Comparison of ENCODE assay signal across 9 cellular contexts in genomic region chr3:30643763-30644462, GRCh38. TPM values are rescaled to one million over a fixed set of nuclear protein-coding genes. Genes with fewer than 3 reads are reported as not detected.
DNase-seq lines count a peak whose midpoint lies in the region; ATAC-seq and TF ChIP-seq lines count a peak whose summit lies in the region.
"Had no signal": no experiment of that assay in that cellular context is flagged by ENCODE, and none has a peak within 500 bp of the region (broad histone marks: within the 10 kb centered on the region; RNA-seq: fewer than 3 reads in every experiment).

No MANE protein-coding gene starts in this region.

- H3F3A ChIP-seq in neural progenitor cell (ENCODE audit: low read depth) = no peaks in the 10 kb centered on the region

- H3K4me3 ChIP-seq in mucosa of descending colon = no peak overlapping the region
- H3K4me3 ChIP-seq in transverse colon = no peak overlapping the region
- no peak overlapping the region for H3K4me3 ChIP-seq in neural progenitor cell
- H3K4me3 ChIP-seq in MG63 = no peak overlapping the region

- DNase-seq in NOMO-1 treated with DMSO at 0.1 percent for 48 hours (lab: John Stamatoyannopoulos, UW; ENCODE audit: unreplicated experiment) = peak; percentile 22
- DNase-seq in NOMO-1 (lab: John Stamatoyannopoulos, UW; ENCODE audit: unreplicated experiment in 2 of 2) = no peak
- peak; percentile 29 to 77 (median 46) for DNase-seq in mucosa of descending colon
- peak; percentile 59 for DNase-seq in transverse colon
- no peak for DNase-seq in neural progenitor cell (ENCODE audit: low spot score)
- DNase-seq in MG63 = no peak
- DNase-seq: NCI-H2171 had no signal

- no peak for TF ChIP-seq EP300 in transverse colon (IDR thresholded peaks at IDR 0.05; ENCODE audit: low read depth)

- H3K27ac Mint-ChIP-seq in activated naive CD4-positive, alpha-beta T cell treated with anti-CD3 and anti-CD28 coated beads, Interleukin-2, amount 50 U/mL, for 24 hours = peak overlapping the region; percentile 97
- H3K27ac Mint-ChIP-seq in neural progenitor cell = no peak overlapping the region

- H3K4me3 Mint-ChIP-seq in activated naive CD4-positive, alpha-beta T cell treated with anti-CD3 and anti-CD28 coated beads, Interleukin-2, amount 50 U/mL, for 24 hours = peak overlapping the region; percentile 62
- H3K4me3 Mint-ChIP-seq in neural progenitor cell = no peak overlapping the region

- no peaks in the 10 kb centered on the region for H3K36me3 ChIP-seq in mucosa of descending colon (ENCODE audit: low read depth)
- peaks cover 0 to 18% (median 5%) of the 10 kb centered on the region in 4 donors for H3K36me3 ChIP-seq in transverse colon
- no peaks in the 10 kb centered on the region for H3K36me3 ChIP-seq in neural progenitor cell
- H3K36me3 ChIP-seq in MG63 = peaks cover 5% of the 10 kb centered on the region

- TF ChIP-seq POLR2A in transverse colon (IDR thresholded peaks at IDR 0.05) = no peak

- peaks cover 89% of the 10 kb centered on the region for H3K4me1 Mint-ChIP-seq in activated naive CD4-positive, alpha-beta T cell treated with anti-CD3 and anti-CD28 coated beads, Interleukin-2, amount 50 U/mL, for 24 hours
- peaks cover 5% of the 10 kb centered on the region for H3K4me1 Mint-ChIP-seq in neural progenitor cell

- H4K20me1 ChIP-seq in neural progenitor cell (ENCODE audit: low read depth) = no peaks in the 10 kb centered on the region

- peaks cover 5% of the 10 kb centered on the region for H3K79me2 ChIP-seq in neural progenitor cell (ENCODE audit: low read depth)

- no peaks in the 10 kb centered on the region for H3K27me3 Mint-ChIP-seq in activated naive CD4-positive, alpha-beta T cell treated with anti-CD3 and anti-CD28 coated beads, Interleukin-2, amount 50 U/mL, for 24 hours
- H3K27me3 Mint-ChIP-seq in neural progenitor cell (ENCODE audit: insufficient read depth, low read depth) = peaks cover 2% of the 10 kb centered on the region

- H2AFZ ChIP-seq in neural progenitor cell (replicated peaks) = no peak overlapping the region

- ATAC-seq in mucosa of descending colon (peak; percentile 74), GM21619 (IDR thresholded peaks at IDR 0.05; ENCODE audit: unreplicated experiment) (no peak)

- H3K36me3 Mint-ChIP-seq in activated naive CD4-positive, alpha-beta T cell treated with anti-CD3 and anti-CD28 coated beads, Interleukin-2, amount 50 U/mL, for 24 hours = peaks cover 39% of the 10 kb centered on the region
- peaks cover 28% of the 10 kb centered on the region for H3K36me3 Mint-ChIP-seq in neural progenitor cell

- intact Hi-C loops in mucosa of descending colon (cut with DNase I, micrococcal nuclease) = no loop called here
- intact Hi-C loops in transverse colon (cut with DNase I; ENCODE audit: low total_unique reads) = no loop called here

- peaks cover 14% of the 10 kb centered on the region for H3K4me1 ChIP-seq in mucosa of descending colon (ENCODE audit: low read depth)
- H3K4me1 ChIP-seq in transverse colon = peaks cover 25 to 88% (median 37%) of the 10 kb centered on the region in 4 donors
- peaks cover 6% of the 10 kb centered on the region for H3K4me1 ChIP-seq in neural progenitor cell

- H3K27me3 ChIP-seq in transverse colon (no peaks in the 10 kb centered on the region), neural progenitor cell (no peaks in the 10 kb centered on the region), MG63 (no peaks in the 10 kb centered on the region)

- H3K4me2 ChIP-seq in neural progenitor cell = no peak overlapping the region

- H3K27ac ChIP-seq in transverse colon (peak overlapping the region; percentile 67 to 82 (median 74)), neural progenitor cell (no peak overlapping the region)

- no peak for TF ChIP-seq CTCF in mucosa of descending colon (IDR thresholded peaks at IDR 0.05)
- no peak for TF ChIP-seq CTCF in transverse colon (IDR thresholded peaks at IDR 0.05)
- TF ChIP-seq CTCF in neural progenitor cell (IDR thresholded peaks at IDR 0.05) = no peak

- H3K9me3 ChIP-seq in mucosa of descending colon (no peaks in the 10 kb centered on the region), transverse colon (no peaks in the 10 kb centered on the region), neural progenitor cell (ENCODE audit: low read depth) (no peaks in the 10 kb centered on the region), MG63 (no peaks in the 10 kb centered on the region)

- WGBS in transverse colon (ENCODE audit: low coverage in 1 of 2), 2 donors = 61 to 76% methylated on average over 6 to 7 of the region's 7 CpGs

- H3K9me3 Mint-ChIP-seq in activated naive CD4-positive, alpha-beta T cell treated with anti-CD3 and anti-CD28 coated beads, Interleukin-2, amount 50 U/mL, for 24 hours = peaks cover 7% of the 10 kb centered on the region
- no peaks in the 10 kb centered on the region for H3K9me3 Mint-ChIP-seq in neural progenitor cell

- H3K9ac ChIP-seq in neural progenitor cell = no peak overlapping the region

- in situ Hi-C loops in transverse colon (cut with MboI; ENCODE audit: low pct_ligation_motif_present in 1 of 4, low pct_unique_long_range_greater_than_20kb in 1 of 4, low sequenced_read_pairs in 3 of 4) = no loop called here

RNA-seq across cellular contexts. Expression of gene TGFBR2, which starts 37.5 kb away (rescaled TPM):
- total RNA-seq in mucosa of descending colon (100 to 1,000 TPM in 1 of 3 donors, 10 to 100 TPM in 2; 39.0 to 134 (median 71.4) TPM), transverse colon (100 to 1,000 TPM in 2 of 4 donors, 10 to 100 TPM in 2; 63.2 to 179 (median 98.5) TPM), neural progenitor cell (ENCODE audit: low replicate concordance) (5.8 and 7.3 TPM in 2 replicates)
- total RNA-seq in MG63 (2014; rRNA removed; shearing (Covaris generic); ENCODE audit: low replicate concordance) = 28.9 and 32.1 TPM in 2 replicates

Comparison
In these comparisons a context has a peak if more than half of its experiments do, and no peak if none do; other contexts are left out.
1. DNase-seq: peak in NOMO-1 treated with DMSO at 0.1 percent for 48 hours (single experiment), mucosa of descending colon (3 of 3) and transverse colon (single experiment); none in NOMO-1 (0 of 2), neural progenitor cell (single experiment) and MG63 (single experiment).